Comparison of ENCODE assay signal across 8 cellular contexts in the genomic region with DNA sequence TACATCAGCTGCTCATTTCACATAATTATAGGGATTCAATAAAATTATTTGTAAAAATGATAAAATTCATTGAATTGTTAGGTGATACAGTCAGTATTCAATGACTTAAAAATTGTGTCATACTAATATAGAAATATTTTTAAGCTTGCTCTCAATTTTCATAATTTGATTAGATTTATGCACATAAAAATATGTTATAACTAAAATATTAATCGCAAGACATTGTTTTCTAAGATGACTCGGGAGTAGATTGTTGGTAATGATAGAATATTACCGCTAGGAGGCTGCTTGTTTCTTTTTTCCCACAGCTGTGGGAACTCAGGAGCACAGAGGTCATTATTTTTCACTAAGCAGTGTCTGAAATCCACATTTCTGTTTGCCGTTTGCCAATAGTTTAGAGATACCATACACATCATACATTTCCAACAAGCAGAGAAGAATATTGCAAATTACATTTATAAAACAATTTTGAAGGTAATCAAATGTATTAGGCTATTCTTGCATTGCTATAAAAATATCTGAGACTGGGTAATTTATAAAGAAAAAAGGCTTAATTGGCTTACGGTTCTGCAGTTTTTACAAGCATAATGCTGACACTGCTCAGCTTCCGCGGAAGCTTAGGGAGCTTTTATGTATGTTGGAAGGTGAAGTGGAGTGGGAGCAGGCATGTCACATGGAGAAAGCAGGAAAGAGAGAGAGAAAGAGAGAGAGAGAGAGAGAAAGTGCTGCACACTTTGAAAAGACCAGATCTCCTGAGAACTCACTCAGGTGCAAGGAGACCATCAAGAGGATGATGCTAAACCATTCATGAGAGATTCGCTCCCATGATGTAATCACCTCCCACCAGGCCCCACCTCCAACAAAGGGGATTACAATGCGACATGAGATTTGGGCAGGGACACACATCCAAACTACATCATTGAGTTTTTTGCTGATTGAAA. TPM values are rescaled to one million over a fixed set of nuclear protein-coding genes. Genes with fewer than 3 reads are reported as not detected.
DNase-seq lines count a peak whose midpoint lies in the region; ATAC-seq, FAIRE-seq and TF ChIP-seq lines count a peak whose summit lies in the region.

No MANE protein-coding gene starts in this region.

- POLR2A ChIA-PET in CD4-positive, alpha-beta T cell (lab: Charles Lee): interaction anchor here (0.8 to 10.6 kb wide), 20 partner anchors 9 to 117 kb away, joined by 3 to 192 read pairs (median 6); a partner anchor contains a TSS
- POLR2A ChIA-PET in T-cell (lab: Charles Lee): interaction anchor here (0.6 to 4.5 kb wide), 19 partner anchors 9 to 252 kb away, joined by 3 to 112 read pairs (median 4); a partner anchor contains a TSS

- CTCF ChIA-PET in CD4-positive, alpha-beta T cell (lab: Charles Lee): interaction anchor here (0.7 to 11.8 kb wide), 28 partner anchors 9 to 402 kb away, joined by 3 to 185 read pairs (median 4); a partner anchor contains a TSS
- CTCF ChIA-PET in T-cell (lab: Charles Lee): interaction anchor here (0.6 to 12.0 kb wide), 40 partner anchors 7 to 1760 kb away, joined by 3 to 311 read pairs (median 4); a partner anchor contains a TSS

- WGBS in pancreas, 2 donors: 38 to 39% methylated on average over 9 of the region's 9 CpGs

- no peak for FAIRE-seq in pancreas (lab: Jason Lieb, UNC)

- TF ChIP-seq CTCF in CD4-positive, alpha-beta T cell (IDR thresholded peaks at IDR 0.05): peak; percentile 19
- TF ChIP-seq CTCF in pancreas (IDR thresholded peaks at IDR 0.05): peak in 1 of 4 donors; percentile 22

- peak overlapping the region; percentile 80 for H3K27ac Mint-ChIP-seq in CD4-positive, alpha-beta T cell
- peak overlapping the region; percentile 86 to 96 for H3K27ac Mint-ChIP-seq in T-cell
- peak overlapping the region; percentile 88 for H3K27ac Mint-ChIP-seq in central memory CD8-positive, alpha-beta T cell (ENCODE audit: low read depth)

- ATAC-seq in CD4-positive, alpha-beta T cell (ENCODE audit: poor library complexity): peak; percentile 60
- ATAC-seq in T-cell (replicated peaks in 1 of 4) (peak in 2 of 4 experiments; percentile 17 to 48), pancreas (peak; percentile 68 to 82 (median 73)), HG03439 (IDR thresholded peaks at IDR 0.05; ENCODE audit: unreplicated experiment) (no peak)
- ATAC-seq in central memory CD8-positive, alpha-beta T cell (replicated peaks; ENCODE audit: extremely low read depth, poor library complexity, severe bottlenecking): peak; percentile 37

- no peaks in the 10 kb centered on the region for H3K27me3 ChIP-seq in CD4-positive, alpha-beta T cell (ENCODE audit: control insufficient read depth, insufficient read depth, low read length)
- H3K27me3 ChIP-seq in pancreas: no peaks in the 10 kb centered on the region

- H3K36me3 ChIP-seq in pancreas: no peaks in the 10 kb centered on the region

- H3K4me3 Mint-ChIP-seq in CD4-positive, alpha-beta T cell: peak overlapping the region; percentile 77
- peak overlapping the region in 2 of 3 donors; percentile 39 to 65 for H3K4me3 Mint-ChIP-seq in T-cell
- H3K4me3 Mint-ChIP-seq in central memory CD8-positive, alpha-beta T cell: peak overlapping the region; percentile 57

- no peaks in the 10 kb centered on the region for H3K9me3 Mint-ChIP-seq in CD4-positive, alpha-beta T cell
- no peaks in the 10 kb centered on the region for H3K9me3 Mint-ChIP-seq in T-cell
- no peaks in the 10 kb centered on the region for H3K9me3 Mint-ChIP-seq in central memory CD8-positive, alpha-beta T cell

- peaks cover 61% of the 10 kb centered on the region for H3K4me1 Mint-ChIP-seq in CD4-positive, alpha-beta T cell (ENCODE audit: low read depth)
- H3K4me1 Mint-ChIP-seq in T-cell: peaks cover 52 to 63% (median 54%) of the 10 kb centered on the region in 3 donors
- H3K4me1 Mint-ChIP-seq in central memory CD8-positive, alpha-beta T cell: peaks cover 42% of the 10 kb centered on the region

- no peak overlapping the region for H3K27ac ChIP-seq in CD4-positive, alpha-beta T cell (ENCODE audit: low read depth, low read length)
- H3K27ac ChIP-seq in pancreas: no peak overlapping the region

- H3K4me1 ChIP-seq in pancreas: peaks cover 0 to 4% (median 0%) of the 10 kb centered on the region in 3 donors

- DNase-seq in CD4-positive, alpha-beta T cell: peak in 2 of 10 experiments; percentile 49 to 56
- DNase-seq in HuH-7 (ENCODE audit: low spot score) (peak; percentile 19), T-cell (peak in 25 of 34 experiments; percentile 35 to 65 (median 49)), pancreas (no peak), NCI-H2196 (lab: John Stamatoyannopoulos, UW; ENCODE audit: unreplicated experiment) (no peak), HK-2 (ENCODE audit: unreplicated experiment) (no peak)
- no peak for DNase-seq in central memory CD8-positive, alpha-beta T cell (ENCODE audit: low spot score in 2 of 2)

- H3K9me3 ChIP-seq in CD4-positive, alpha-beta T cell (ENCODE audit: control insufficient read depth, low read length): no peaks in the 10 kb centered on the region
- H3K9me3 ChIP-seq in pancreas: no peaks in the 10 kb centered on the region

- H3K36me3 Mint-ChIP-seq in CD4-positive, alpha-beta T cell (ENCODE audit: low read depth): peaks cover 50% of the 10 kb centered on the region
- peaks cover 41% of the 10 kb centered on the region for H3K36me3 Mint-ChIP-seq in T-cell
- H3K36me3 Mint-ChIP-seq in central memory CD8-positive, alpha-beta T cell (ENCODE audit: insufficient read depth): peaks cover 47% of the 10 kb centered on the region

- intact Hi-C loops in CD4-positive, alpha-beta T cell (cut with DNase I, micrococcal nuclease): loop anchor here (1.0 to 5.0 kb wide), 5 partner anchors 9 to 441 kb away; a partner anchor contains a TSS
- intact Hi-C loops in pancreas (cut with DNase I): loop anchor here in 2 of 3 donors (10.0 kb wide), 1 partner anchor 173 kb away; no protein-coding TSS in a partner anchor

- H3K4me3 ChIP-seq in pancreas: peak overlapping the region in 1 of 4 donors; percentile 2

- no peaks in the 10 kb centered on the region for H3K27me3 Mint-ChIP-seq in CD4-positive, alpha-beta T cell
- no peaks in the 10 kb centered on the region for H3K27me3 Mint-ChIP-seq in T-cell
- H3K27me3 Mint-ChIP-seq in central memory CD8-positive, alpha-beta T cell: no peaks in the 10 kb centered on the region

RNA-seq across cellular contexts. Expression of a gene that starts 9.2 kb away (rescaled TPM):
- total RNA-seq in CD4-positive, alpha-beta T cell: 100 to 1,000 TPM; 631 to 659 TPM
- total RNA-seq in T-cell: 100 to 1,000 TPM in 2 of 5 donors, 10 to 100 TPM in 3; 36.7 to 746 (median 39.4) TPM
- 1 to 10 TPM in 2 of 6 donors, under 1 TPM in 4; 0.12 to 1.9 (median 0.76) TPM for total RNA-seq in pancreas
- under 1 TPM; 0.23 to 0.31 TPM for polyA plus RNA-seq in pancreas

RNA-seq across cellular contexts. Expression of a gene that starts 18.6 kb away (rescaled TPM):
- total RNA-seq in CD4-positive, alpha-beta T cell: 1 to 10 TPM in 1 of 2 experiments, under 1 TPM in 1; 0.44 to 1.7 TPM
- total RNA-seq in T-cell (1 to 10 TPM; 1.1 to 4.4 (median 2.9) TPM), pancreas (under 1 TPM in 2 of 6 donors, not detected in 4; 0.31 to 0.43 TPM)
- not detected for polyA plus RNA-seq in pancreas

Comparison
In these comparisons a context has a peak if more than half of its experiments do, and no peak if none do; other contexts are left out.
1. DNase-seq: peak in HuH-7 (single experiment) and T-cell (25 of 34); none in central memory CD8-positive, alpha-beta T cell (0 of 2), pancreas (0 of 6), NCI-H2196 (single experiment) and HK-2 (single experiment).
2. RNA of a gene that starts 9.2 kb away (total RNA-seq): 631 to 659 TPM in CD4-positive, alpha-beta T cell and 36.7 to 746 TPM in T-cell; 0.12 to 1.9 TPM in pancreas; every median in the first group is over 10 times any median in the second.
3. Peak in every context shown above with its lines, with median percentiles within 50 percentile points of each other: H3K27ac Mint-ChIP-seq and H3K4me3 Mint-ChIP-seq.